In genomic region chr14:26402126-26402525, GRCh38 we compare ENCODE assay signal across 18 cellular contexts.
A peak's percentile ranks its signal among the peaks of the same experiment; 100 is the strongest.
DNase-seq lines count a peak whose midpoint lies in the region; TF ChIP-seq lines count a peak whose summit lies in the region.
"Had no signal": no experiment of that assay in that cellular context is flagged by ENCODE, and none has a peak within 500 bp of the region (broad histone marks: within the 10 kb centered on the region; RNA-seq: fewer than 3 reads in every experiment).

No MANE protein-coding gene starts in this region.

- peak; percentile 31 for DNase-seq in DMS 273 (lab: John Stamatoyannopoulos, UW; ENCODE audit: unreplicated experiment)
- no peak for DNase-seq in DMS 273 treated with DMSO at 0.1 percent for 48 hours (lab: John Stamatoyannopoulos, UW)
- peak; percentile 19 for DNase-seq in NCI-H1694 treated with DMSO at 0.1 percent for 48 hours (lab: John Stamatoyannopoulos, UW)
- no peak for DNase-seq in NCI-H1694 (lab: John Stamatoyannopoulos, UW)
- peak; percentile 73 for DNase-seq in putamen (ENCODE audit: low spot score)
- no peak for DNase-seq in A172 (ENCODE audit: low spot score)
- no peak for DNase-seq in GM13977 (ENCODE audit: low spot score)
- no peak for DNase-seq in NCI-H345 (lab: John Stamatoyannopoulos, UW)
- DNase-seq: ACHN; AML-193; BE2C; CD4-positive, alpha-beta T cell; CD8-positive, alpha-beta memory T cell; DMS79 treated with DMSO at 0.1 percent for 48 hours; GF-D8; GM23248; H7; HCEC 1CT had no signal

- no peak for TF ChIP-seq CTCF in GM13977 (IDR thresholded peaks at IDR 0.05; ENCODE audit: extremely low read depth, insufficient read depth, missing control alignments)

- in situ Hi-C loops in GM13977 (cut with MboI; ENCODE audit: low pct_unique_long_range_greater_than_20kb, low sequenced_read_pairs, unreplicated experiment): no loop called here

Comparison
In these comparisons a context has a peak if more than half of its experiments do, and no peak if none do; other contexts are left out.
1. DNase-seq: peak in DMS 273 (single experiment), NCI-H1694 treated with DMSO at 0.1 percent for 48 hours (single experiment) and putamen (single experiment); none in DMS 273 treated with DMSO at 0.1 percent for 48 hours (single experiment), NCI-H1694 (single experiment), A172 (single experiment), GM13977 (single experiment) and NCI-H345 (single experiment).